ENCODE assay signal across 18 cellular contexts in genomic region chr12:24027352-24027751, GRCh38.
DNase-seq lines count a peak whose midpoint lies in the region; ATAC-seq and TF ChIP-seq lines count a peak whose summit lies in the region.
"Had no signal": no experiment of that assay in that cellular context is flagged by ENCODE, and none has a peak within 500 bp of the region (broad histone marks: within the 10 kb centered on the region; RNA-seq: fewer than 3 reads in every experiment).

No MANE protein-coding gene starts in this region.

- H3K4me2 ChIP-seq in osteoblast (ENCODE audit: insufficient read depth, low read length), result no peak overlapping the region

- no peak for ATAC-seq in left ventricle myocardium superior
- ATAC-seq in HG02642 (IDR thresholded peaks at IDR 0.05; ENCODE audit: poor library complexity, unreplicated experiment), result no peak

- DNase-seq in DMS53 (lab: John Stamatoyannopoulos, UW), result peak; percentile 69
- DNase-seq in DMS53 treated with DMSO at 0.1 percent for 48 hours (lab: John Stamatoyannopoulos, UW; ENCODE audit: unreplicated experiment), result no peak
- peak; percentile 16 for DNase-seq in NT2/D1 (ENCODE audit: low read depth, low spot score)
- DNase-seq in choroid plexus epithelial cell (ENCODE audit: low read depth), result no peak
- DNase-seq in osteoblast (ENCODE audit: insufficient read length, low spot score, missing footprints), result no peak
- no peak for DNase-seq in left ventricle myocardium superior
- DNase-seq in posterior cingulate gyrus, result no peak
- DNase-seq: 8988T, COR-L47, DMS79, HCEC 1CT, NCI-H1092, NCI-H187 treated with DMSO at 0.1 percent for 48 hours, NCI-H446, NCI-H748 treated with DMSO at 0.1 percent for 48 hours, SHP77 had no signal

- no peaks in the 10 kb centered on the region for H4K20me1 ChIP-seq in osteoblast (ENCODE audit: insufficient read depth, low read length)

- H3K36me3 ChIP-seq in NT2/D1 (ENCODE audit: insufficient read depth, insufficient read length, low read length), result no peaks in the 10 kb centered on the region
- H3K36me3 ChIP-seq in osteoblast (ENCODE audit: insufficient read depth, low read length), result no peaks in the 10 kb centered on the region

- no peaks in the 10 kb centered on the region for H3K4me1 ChIP-seq in NT2/D1 (ENCODE audit: insufficient read depth, insufficient read length)
- H3K4me1 ChIP-seq in osteoblast (ENCODE audit: insufficient read depth, low read length), result no peaks in the 10 kb centered on the region

- no peak overlapping the region for H3K27ac ChIP-seq in osteoblast (ENCODE audit: low read depth, low read length)
- H3K27ac ChIP-seq: C4-2B had no signal

- H3K9me3 ChIP-seq in NT2/D1 (ENCODE audit: insufficient read depth, low read length) (peaks cover 8% of the 10 kb centered on the region; the same call in 1 of the 2 replicates), osteoblast (ENCODE audit: low read depth, low read length) (no peaks in the 10 kb centered on the region)

- no peaks in the 10 kb centered on the region for H3K27me3 ChIP-seq in NT2/D1 (ENCODE audit: insufficient read depth, insufficient read length)
- H3K27me3 ChIP-seq in osteoblast (ENCODE audit: insufficient read depth, low read length), result no peaks in the 10 kb centered on the region

- TF ChIP-seq CTCF in choroid plexus epithelial cell (conservative IDR thresholded peaks at IDR 0.05; ENCODE audit: low read depth, low read length), result peak; percentile 4
- TF ChIP-seq CTCF in osteoblast (IDR thresholded peaks at IDR 0.05; ENCODE audit: extremely low read depth, low read depth, low read length), result peak; percentile 5

- H3K9ac ChIP-seq in NT2/D1 (ENCODE audit: insufficient read length, low read depth), result no peak overlapping the region

- no peak overlapping the region for H2AFZ ChIP-seq in osteoblast (ENCODE audit: low read length)

- no peaks in the 10 kb centered on the region for H3K79me2 ChIP-seq in osteoblast (ENCODE audit: insufficient read depth, low read length)

- intact Hi-C loops in left ventricle myocardium superior (cut with micrococcal nuclease), result no loop called here
- intact Hi-C loops in posterior cingulate gyrus (cut with DNase I), result no loop called here

- no peak overlapping the region for H3K4me3 ChIP-seq in NT2/D1 (ENCODE audit: insufficient read length, low read depth)
- H3K4me3 ChIP-seq in choroid plexus epithelial cell (ENCODE audit: low read depth, low read length), result no peak overlapping the region
- no peak overlapping the region for H3K4me3 ChIP-seq in osteoblast (ENCODE audit: insufficient read depth, low read length)

Comparison
In these comparisons a context has a peak if more than half of its experiments do, and no peak if none do; other contexts are left out.
1. DNase-seq: peak in DMS53 (single experiment) and NT2/D1 (single experiment); none in DMS53 treated with DMSO at 0.1 percent for 48 hours (single experiment), choroid plexus epithelial cell (single experiment), osteoblast (single experiment), left ventricle myocardium superior (single experiment) and posterior cingulate gyrus (0 of 10).